ENCODE assay signal across 18 cellular contexts in genomic region chr3:47634996-47635395, GRCh38. TPM values are rescaled to one million over a fixed set of nuclear protein-coding genes. Genes with fewer than 3 reads are reported as not detected.
A peak's percentile ranks its signal among the peaks of the same experiment; 100 is the strongest.
DNase-seq lines count a peak whose midpoint lies in the region; ATAC-seq and TF ChIP-seq lines count a peak whose summit lies in the region.
"Had no signal": no experiment of that assay in that cellular context is flagged by ENCODE, and none has a peak within 500 bp of the region (broad histone marks: within the 10 kb centered on the region; RNA-seq: fewer than 3 reads in every experiment).

No MANE protein-coding gene starts in this region.

- TF ChIP-seq CTCF in activated B cell treated with CpG ODN at 0.5 μM for 24 hours (IDR thresholded peaks at IDR 0.05) = no peak
- no peak for TF ChIP-seq CTCF in adrenal gland (IDR thresholded peaks at IDR 0.05)

- WGBS in adrenal gland, 4 donors = 79 to 86% (median 83%) methylated on average over 6 of the region's 6 CpGs

- H3K27ac ChIP-seq in layer of hippocampus (ENCODE audit: low read depth, low read length) = peak overlapping the region; percentile 69
- H3K27ac ChIP-seq in adrenal gland = no peak overlapping the region
- H3K27ac ChIP-seq: 22Rv1 had no signal

- no peaks in the 10 kb centered on the region for H3K27me3 Mint-ChIP-seq in activated CD4-positive, alpha-beta T cell treated with anti-CD3 and anti-CD28 coated beads for 36 hours
- H3K27me3 Mint-ChIP-seq in activated B cell treated with CpG ODN at 0.5 μM for 24 hours = no peaks in the 10 kb centered on the region
- H3K27me3 Mint-ChIP-seq in stimulated activated naive B cell treated with anti-CD40 and anti-IgM and Interleukin-4, amounts not matched to agents 10 μg/mL and 1 μg/mL and 100 μg/mL, for 72 hours = no peaks in the 10 kb centered on the region
- H3K27me3 Mint-ChIP-seq: naive thymus-derived CD8-positive, alpha-beta T cell had no signal

- peaks cover 45% of the 10 kb centered on the region for H3K36me3 Mint-ChIP-seq in activated CD4-positive, alpha-beta T cell treated with anti-CD3 and anti-CD28 coated beads for 36 hours (ENCODE audit: low read depth)
- peaks cover 78% of the 10 kb centered on the region for H3K36me3 Mint-ChIP-seq in activated B cell treated with CpG ODN at 0.5 μM for 24 hours (ENCODE audit: low read depth)
- peaks cover 36 to 53% of the 10 kb centered on the region in 2 donors for H3K36me3 Mint-ChIP-seq in stimulated activated naive B cell treated with anti-CD40 and anti-IgM and Interleukin-4, amounts not matched to agents 10 μg/mL and 1 μg/mL and 100 μg/mL, for 72 hours

- POLR2A ChIA-PET in activated CD4-positive, alpha-beta T cell treated with anti-CD3 and anti-CD28 coated beads for 36 hours (lab: Charles Lee) = no interaction called here
- POLR2A ChIA-PET in activated B cell treated with CpG ODN at 0.5 μM for 24 hours (lab: Charles Lee) = no interaction called here

- H3K36me3 ChIP-seq in adrenal gland (replicated peaks in 1 of 2) = peaks cover 0 to 13% of the 10 kb centered on the region in 2 donors

- peak overlapping the region; percentile 5 for H3K27ac Mint-ChIP-seq in activated CD4-positive, alpha-beta T cell treated with anti-CD3 and anti-CD28 coated beads for 36 hours
- peak overlapping the region; percentile 36 for H3K27ac Mint-ChIP-seq in activated B cell treated with CpG ODN at 0.5 μM for 24 hours
- H3K27ac Mint-ChIP-seq in stimulated activated naive B cell treated with anti-CD40 and anti-IgM and Interleukin-4, amounts not matched to agents 10 μg/mL and 1 μg/mL and 100 μg/mL, for 72 hours = peak overlapping the region; percentile 81

- H3K27me3 ChIP-seq in layer of hippocampus (ENCODE audit: control insufficient read depth, insufficient read depth, low read length) = no peaks in the 10 kb centered on the region
- H3K27me3 ChIP-seq in adrenal gland = no peaks in the 10 kb centered on the region

- H3K4me1 ChIP-seq in adrenal gland (replicated peaks in 1 of 2) = no peaks in the 10 kb centered on the region

- no peak for ATAC-seq in activated CD4-positive, alpha-beta T cell treated with anti-CD3 and anti-CD28 coated beads for 36 hours
- ATAC-seq in activated B cell treated with CpG ODN at 0.5 μM for 24 hours (ENCODE audit: low read depth) (no peak), left lobe of liver (no peak)
- no peak for ATAC-seq in stimulated activated naive B cell treated with anti-CD40 and anti-IgM and Interleukin-4, amounts not matched to agents 10 μg/mL and 1 μg/mL and 100 μg/mL, for 72 hours (replicated peaks)
- ATAC-seq: naive thymus-derived CD8-positive, alpha-beta T cell had no signal

- CTCF ChIA-PET in activated CD4-positive, alpha-beta T cell treated with anti-CD3 and anti-CD28 coated beads for 36 hours (lab: Charles Lee) = no interaction called here
- CTCF ChIA-PET in activated B cell treated with CpG ODN at 0.5 μM for 24 hours (lab: Charles Lee) = no interaction called here

- peaks cover 9% of the 10 kb centered on the region for H3K4me1 Mint-ChIP-seq in activated CD4-positive, alpha-beta T cell treated with anti-CD3 and anti-CD28 coated beads for 36 hours
- H3K4me1 Mint-ChIP-seq in activated B cell treated with CpG ODN at 0.5 μM for 24 hours = peaks cover 9% of the 10 kb centered on the region
- peaks cover 4 to 10% of the 10 kb centered on the region in 2 donors for H3K4me1 Mint-ChIP-seq in stimulated activated naive B cell treated with anti-CD40 and anti-IgM and Interleukin-4, amounts not matched to agents 10 μg/mL and 1 μg/mL and 100 μg/mL, for 72 hours

- no peaks in the 10 kb centered on the region for H3K9me3 ChIP-seq in adrenal gland (replicated peaks in 1 of 3)
- H3K9me3 ChIP-seq: thoracic aorta had no signal

- DNase-seq in activated CD4-positive, alpha-beta T cell treated with anti-CD3 and anti-CD28 coated beads for 36 hours = peak; percentile 10
- DNase-seq in activated CD4-positive, alpha-beta T cell treated with anti-CD3 and anti-CD28 coated beads, Interleukin-2, amount 50 U/mL, for 4 hours = no peak
- no peak for DNase-seq in activated B cell treated with CpG ODN at 0.5 μM for 24 hours
- no peak for DNase-seq in stimulated activated naive B cell treated with anti-CD40 and anti-IgM and Interleukin-4, amounts not matched to agents 10 μg/mL and 1 μg/mL and 100 μg/mL, for 72 hours
- DNase-seq in adrenal gland = no peak
- DNase-seq in HuH-7 (ENCODE audit: low spot score) = no peak
- no peak for DNase-seq in left lobe of liver (ENCODE audit: low spot score)
- DNase-seq: activated CD4-positive, CD25-positive, alpha-beta regulatory T cell; activated T-cell treated with anti-CD3 and anti-CD28 coated beads, Interleukin-2, amount 50 U/mL, for 1 hour; effector CD8-positive, alpha-beta T cell; foreskin fibroblast; naive thymus-derived CD8-positive, alpha-beta T cell; NCI-H1105; NCI-H226; SW 1271 had no signal

- no peaks in the 10 kb centered on the region for H3K9me3 Mint-ChIP-seq in activated CD4-positive, alpha-beta T cell treated with anti-CD3 and anti-CD28 coated beads for 36 hours (ENCODE audit: low read depth)
- no peaks in the 10 kb centered on the region for H3K9me3 Mint-ChIP-seq in activated B cell treated with CpG ODN at 0.5 μM for 24 hours
- H3K9me3 Mint-ChIP-seq in stimulated activated naive B cell treated with anti-CD40 and anti-IgM and Interleukin-4, amounts not matched to agents 10 μg/mL and 1 μg/mL and 100 μg/mL, for 72 hours = no peaks in the 10 kb centered on the region
- H3K9me3 Mint-ChIP-seq: naive thymus-derived CD8-positive, alpha-beta T cell had no signal

- no peak overlapping the region for H3K4me3 ChIP-seq in adrenal gland
- H3K4me3 ChIP-seq: thoracic aorta had no signal

- H3K4me3 Mint-ChIP-seq in activated CD4-positive, alpha-beta T cell treated with anti-CD3 and anti-CD28 coated beads for 36 hours = no peak overlapping the region
- H3K4me3 Mint-ChIP-seq in activated B cell treated with CpG ODN at 0.5 μM for 24 hours = no peak overlapping the region
- no peak overlapping the region for H3K4me3 Mint-ChIP-seq in stimulated activated naive B cell treated with anti-CD40 and anti-IgM and Interleukin-4, amounts not matched to agents 10 μg/mL and 1 μg/mL and 100 μg/mL, for 72 hours
- H3K4me3 Mint-ChIP-seq: naive thymus-derived CD8-positive, alpha-beta T cell had no signal

- no peak for TF ChIP-seq POLR2A in adrenal gland (IDR thresholded peaks at IDR 0.05)

- intact Hi-C loops in activated CD4-positive, alpha-beta T cell treated with anti-CD3 and anti-CD28 coated beads for 36 hours (cut with DNase I, micrococcal nuclease) = no loop called here
- intact Hi-C loops in activated B cell treated with CpG ODN at 0.5 μM for 24 hours (cut with micrococcal nuclease) = no loop called here
- intact Hi-C loops in adrenal gland (cut with DNase I) = no loop called here

RNA-seq across cellular contexts. Expression of gene CSPG5, which starts 56.3 kb away (rescaled TPM):
- under 1 TPM; 0.78 to 0.97 TPM for total RNA-seq in activated CD4-positive, alpha-beta T cell treated with anti-CD3 and anti-CD28 coated beads for 36 hours
- 0.09 and 0.20 TPM in 2 replicates for total RNA-seq in activated B cell treated with CpG ODN at 0.5 μM for 24 hours
- total RNA-seq in adrenal gland = under 1 TPM in 5 of 8 donors, not detected in 3; 0.14 to 0.84 (median 0.69) TPM
- under 1 TPM; 0.13 to 0.68 (median 0.32) TPM for polyA plus RNA-seq in adrenal gland
- 0.48 TPM for total RNA-seq in left lobe of liver

Comparison
In these comparisons a context has a peak if more than half of its experiments do, and no peak if none do; other contexts are left out.
1. H3K27ac Mint-ChIP-seq: peak in every context shown above with its lines; median percentile 81 in stimulated activated naive B cell treated with anti-CD40 and anti-IgM and Interleukin-4, amounts not matched to agents 10 μg/mL and 1 μg/mL and 100 μg/mL, for 72 hours; 36 in activated B cell treated with CpG ODN at 0.5 μM for 24 hours; 5 in activated CD4-positive, alpha-beta T cell treated with anti-CD3 and anti-CD28 coated beads for 36 hours.